10 cellular contexts compared by ENCODE assay signal in the genomic region with DNA sequence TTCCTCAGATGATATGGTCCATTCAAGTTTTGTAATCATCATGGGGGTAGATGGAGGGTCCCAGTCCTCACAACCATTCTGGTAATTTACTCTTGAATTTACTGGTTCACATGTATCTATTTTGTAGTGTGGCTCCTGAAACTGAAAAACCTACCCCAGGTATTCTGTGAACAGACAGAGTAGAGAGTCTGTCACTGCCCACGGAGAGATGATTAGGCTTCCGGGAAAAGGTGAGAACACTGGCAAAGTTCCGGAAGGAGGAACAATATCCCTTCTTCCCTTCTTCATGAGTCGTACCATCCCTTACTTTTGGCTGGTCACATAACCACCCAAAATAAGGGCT.
A peak's percentile ranks its signal among the peaks of the same experiment; 100 is the strongest.
DNase-seq lines count a peak whose midpoint lies in the region; ATAC-seq lines count a peak whose summit lies in the region.
"Had no signal": no experiment of that assay in that cellular context is flagged by ENCODE, and none has a peak within 500 bp of the region (broad histone marks: within the 10 kb centered on the region; RNA-seq: fewer than 3 reads in every experiment).

No MANE protein-coding gene starts in this region.

- peak overlapping the region; percentile 32 to 95 for H3K27ac Mint-ChIP-seq in effector memory CD8-positive, alpha-beta T cell

- in situ Hi-C loops in ACHN (cut with HindIII; ENCODE audit: low pct_ligation_motif_present, low pct_unique_long_range_greater_than_20kb, low sequenced_read_pairs), result no loop called here

- H3K4me3 Mint-ChIP-seq in effector memory CD8-positive, alpha-beta T cell, result peak overlapping the region; percentile 21 to 78

- peaks cover 13% of the 10 kb centered on the region for H3K36me3 Mint-ChIP-seq in effector memory CD8-positive, alpha-beta T cell (ENCODE audit: insufficient read depth)

- H3K9me3 Mint-ChIP-seq in effector memory CD8-positive, alpha-beta T cell, result no peaks in the 10 kb centered on the region

- no peaks in the 10 kb centered on the region for H3K27me3 Mint-ChIP-seq in effector memory CD8-positive, alpha-beta T cell

- H3K4me1 Mint-ChIP-seq in effector memory CD8-positive, alpha-beta T cell (ENCODE audit: low read depth in 2 of 2), result peaks cover 28 to 60% of the 10 kb centered on the region in 2 donors

- DNase-seq in effector memory CD8-positive, alpha-beta T cell, result no peak
- DNase-seq in islet precursor cell (no peak), NCI-H2227 (lab: John Stamatoyannopoulos, UW; ENCODE audit: unreplicated experiment) (no peak), ACHN (no peak), NCI-H2107 treated with DMSO at 0.1 percent for 48 hours (lab: John Stamatoyannopoulos, UW; ENCODE audit: unreplicated experiment) (no peak)
- DNase-seq: NCI-H1105 treated with DMSO at 0.1 percent for 48 hours, SHP77 had no signal

- ATAC-seq in GM18519 (IDR thresholded peaks at IDR 0.05; ENCODE audit: low FRiP score, unreplicated experiment) (peak; percentile 24), GM21447 (IDR thresholded peaks at IDR 0.05; ENCODE audit: unreplicated experiment) (peak; percentile 24), HG03354 (IDR thresholded peaks at IDR 0.05; ENCODE audit: poor library complexity, severe bottlenecking, unreplicated experiment) (peak; percentile 13)
- no peak for ATAC-seq in effector memory CD8-positive, alpha-beta T cell (replicated peaks)
